19 cellular contexts compared by ENCODE assay signal in genomic region chr1:55280731-55281130, GRCh38.
DNase-seq lines count a peak whose midpoint lies in the region; ATAC-seq and TF ChIP-seq lines count a peak whose summit lies in the region.
"Had no signal": no experiment of that assay in that cellular context is flagged by ENCODE, and none has a peak within 500 bp of the region (broad histone marks: within the 10 kb centered on the region; RNA-seq: fewer than 3 reads in every experiment).

No MANE protein-coding gene starts in this region.

- TF ChIP-seq CTCF in choroid plexus epithelial cell (conservative IDR thresholded peaks at IDR 0.05; ENCODE audit: low read depth, low read length), result no peak
- no peak for TF ChIP-seq CTCF in CD8-positive, alpha-beta T cell (IDR thresholded peaks at IDR 0.05)

- no peak overlapping the region for H3K27ac ChIP-seq in CD8-positive, alpha-beta T cell (ENCODE audit: low read depth, low read length)
- H3K27ac ChIP-seq: 22Rv1, BLaER1, SK-N-MC had no signal

- no peak overlapping the region for H3K4me3 Mint-ChIP-seq in CD8-positive, alpha-beta T cell
- no peak overlapping the region for H3K4me3 Mint-ChIP-seq in activated naive CD4-positive, alpha-beta T cell treated with anti-CD3 and anti-CD28 coated beads for 36 hours

- no peaks in the 10 kb centered on the region for H3K9me3 Mint-ChIP-seq in CD8-positive, alpha-beta T cell
- H3K9me3 Mint-ChIP-seq in activated naive CD4-positive, alpha-beta T cell treated with anti-CD3 and anti-CD28 coated beads for 36 hours, result no peaks in the 10 kb centered on the region

- no peak overlapping the region for H3K4me3 ChIP-seq in choroid plexus epithelial cell (ENCODE audit: low read depth, low read length)
- no peak overlapping the region for H3K4me3 ChIP-seq in CD8-positive, alpha-beta T cell (ENCODE audit: low read depth, low read length)
- H3K4me3 ChIP-seq: BLaER1, SK-N-MC had no signal

- no peaks in the 10 kb centered on the region for H3K36me3 Mint-ChIP-seq in CD8-positive, alpha-beta T cell
- no peaks in the 10 kb centered on the region for H3K36me3 Mint-ChIP-seq in activated naive CD4-positive, alpha-beta T cell treated with anti-CD3 and anti-CD28 coated beads for 36 hours (ENCODE audit: low read depth)

- peaks cover 6% of the 10 kb centered on the region for H3K4me1 Mint-ChIP-seq in CD8-positive, alpha-beta T cell (ENCODE audit: low read depth)
- H3K4me1 Mint-ChIP-seq in activated naive CD4-positive, alpha-beta T cell treated with anti-CD3 and anti-CD28 coated beads for 36 hours (ENCODE audit: low read depth), result peaks cover 26% of the 10 kb centered on the region

- POLR2A ChIA-PET in CD8-positive, alpha-beta T cell (lab: Charles Lee), result interaction anchor here (0.8 kb wide), 1 partner anchor 19 kb away, joined by 4 read pairs; no protein-coding TSS in a partner anchor

- intact Hi-C loops in CD8-positive, alpha-beta T cell (cut with DNase I, micrococcal nuclease), result loop anchor here in 1 of 2 experiments (10.0 kb wide), 1 partner anchor 1434 kb away; no protein-coding TSS in a partner anchor
- intact Hi-C loops in activated naive CD4-positive, alpha-beta T cell treated with anti-CD3 and anti-CD28 coated beads for 36 hours (cut with micrococcal nuclease), result loop anchor here (10.0 kb wide), 1 partner anchor 184 kb away; no protein-coding TSS in a partner anchor

- H3K9me3 ChIP-seq in CD8-positive, alpha-beta T cell (ENCODE audit: low read length), result no peaks in the 10 kb centered on the region
- H3K9me3 ChIP-seq: BLaER1 had no signal

- H3K27me3 ChIP-seq in CD8-positive, alpha-beta T cell (ENCODE audit: insufficient read depth, low read length), result no peaks in the 10 kb centered on the region
- H3K27me3 ChIP-seq: BLaER1 had no signal

- no peaks in the 10 kb centered on the region for H3K36me3 ChIP-seq in CD8-positive, alpha-beta T cell (ENCODE audit: insufficient read depth, low read length)
- H3K36me3 ChIP-seq: BLaER1 had no signal

- no peak overlapping the region for H3K27ac Mint-ChIP-seq in CD8-positive, alpha-beta T cell
- no peak overlapping the region for H3K27ac Mint-ChIP-seq in activated naive CD4-positive, alpha-beta T cell treated with anti-CD3 and anti-CD28 coated beads for 36 hours

- CTCF ChIA-PET in CD8-positive, alpha-beta T cell (lab: Charles Lee), result interaction anchor here (1.2 to 6.6 kb wide), 2 partner anchors 133 to 139 kb away, joined by 3 to 119 read pairs; no protein-coding TSS in a partner anchor
- CTCF ChIA-PET in activated naive CD4-positive, alpha-beta T cell treated with anti-CD3 and anti-CD28 coated beads for 36 hours (lab: Charles Lee), result interaction anchor here (0.6 to 8.8 kb wide), 4 partner anchors 57 to 154 kb away, joined by 4 to 121 read pairs (median 5); no protein-coding TSS in a partner anchor

- H3K4me1 ChIP-seq in CD8-positive, alpha-beta T cell (ENCODE audit: insufficient read depth, low read length), result no peaks in the 10 kb centered on the region

- DNase-seq in DMS 273 (lab: John Stamatoyannopoulos, UW; ENCODE audit: unreplicated experiment), result peak; percentile 11
- DNase-seq in DMS 273 treated with DMSO at 0.1 percent for 48 hours (lab: John Stamatoyannopoulos, UW), result no peak
- peak; percentile 77 for DNase-seq in RPMI7951 (ENCODE audit: low read depth)
- DNase-seq in choroid plexus epithelial cell (ENCODE audit: low read depth), result peak; percentile 44
- peak; percentile 72 for DNase-seq in islet precursor cell
- DNase-seq in CD8-positive, alpha-beta T cell, result no peak
- DNase-seq in activated naive CD4-positive, alpha-beta T cell treated with anti-CD3 and anti-CD28 coated beads for 36 hours, result no peak
- DNase-seq: H7, Karpas-422, MM.1S, NCI-H1105 treated with DMSO at 0.1 percent for 48 hours, NCI-H1694 treated with DMSO at 0.1 percent for 48 hours, NCI-H2107, NCI-H2227 treated with DMSO at 0.1 percent for 48 hours had no signal

- ATAC-seq in CD8-positive, alpha-beta T cell, result no peak
- ATAC-seq in HG03442 (IDR thresholded peaks at IDR 0.05; ENCODE audit: unreplicated experiment), result no peak
- ATAC-seq: Right ventricle myocardium inferior had no signal

- H3K27me3 Mint-ChIP-seq in CD8-positive, alpha-beta T cell (ENCODE audit: low read depth), result no peaks in the 10 kb centered on the region
- peaks cover 2% of the 10 kb centered on the region for H3K27me3 Mint-ChIP-seq in activated naive CD4-positive, alpha-beta T cell treated with anti-CD3 and anti-CD28 coated beads for 36 hours (ENCODE audit: low read depth)

Comparison
In these comparisons a context has a peak if more than half of its experiments do, and no peak if none do; other contexts are left out.
1. DNase-seq: peak in DMS 273 (single experiment), RPMI7951 (single experiment), choroid plexus epithelial cell (single experiment) and islet precursor cell (single experiment); none in DMS 273 treated with DMSO at 0.1 percent for 48 hours (single experiment), CD8-positive, alpha-beta T cell (0 of 7) and activated naive CD4-positive, alpha-beta T cell treated with anti-CD3 and anti-CD28 coated beads for 36 hours (single experiment).